In genomic region chr3:124760601-124761000, GRCh38 we compare ENCODE assay signal across 9 cellular contexts. TPM values are rescaled to one million over a fixed set of nuclear protein-coding genes. Genes with fewer than 3 reads are reported as not detected.
A peak's percentile ranks its signal among the peaks of the same experiment; 100 is the strongest.
DNase-seq lines count a peak whose midpoint lies in the region; ATAC-seq, FAIRE-seq and TF ChIP-seq lines count a peak whose summit lies in the region.
"Had no signal": no experiment of that assay in that cellular context is flagged by ENCODE, and none has a peak within 500 bp of the region (broad histone marks: within the 10 kb centered on the region; RNA-seq: fewer than 3 reads in every experiment).

No MANE protein-coding gene starts in this region.

- TF ChIP-seq CTCF in IMR-90 (conservative IDR thresholded peaks at IDR 0.05; ENCODE audit: low read depth, low read length) (no peak), bronchial epithelial cell (IDR thresholded peaks at IDR 0.05; ENCODE audit: insufficient read depth, low read length, severe bottlenecking) (no peak), left lung (IDR thresholded peaks at IDR 0.05) (no peak), progenitor cell of endocrine pancreas (IDR thresholded peaks at IDR 0.05; ENCODE audit: unreplicated experiment) (no peak)

- FAIRE-seq in bronchial epithelial cell (lab: Jason Lieb, UNC) = no peak

- no peak overlapping the region for H2BK15ac ChIP-seq in IMR-90 (ENCODE audit: low read depth, low read length)

- no CpG with 5 or more reads among the region's 2 CpGs for WGBS in IMR-90 (ENCODE audit: extremely low coverage in 2 of 2, insufficient read length in 1 of 2), 2 experiments

- no peak for TF ChIP-seq POLR2A in IMR-90 (IDR thresholded peaks at IDR 0.05; ENCODE audit: low read depth, low read length)

- H3K9me1 ChIP-seq in IMR-90 (ENCODE audit: insufficient read depth, low read length) = 0 out of 2 replicates have a peak, but pooled peaks cover 2% of the 10 kb centered on the region

- CTCF ChIA-PET in IMR-90 (lab: Yijun Ruan, JAX) = interaction anchor here (0.5 to 1.8 kb wide), 24 partner anchors 11 to 829 kb away, joined by 3 to 27 read pairs (median 4); no protein-coding TSS in a partner anchor

- no peak overlapping the region for H3K4me2 ChIP-seq in IMR-90 (ENCODE audit: low read depth, low read length)

- H3K9ac ChIP-seq in IMR-90 (ENCODE audit: low read depth, low read length) = no peak overlapping the region

- dilution Hi-C loops in IMR-90 (cut with HindIII; ENCODE audit: low sequenced_read_pairs, unreplicated experiment) = loop anchor here (25.0 kb wide), 1 partner anchor 127 kb away; the partner anchor contains the start of gene ITGB5

- in situ Hi-C loops in IMR-90 (cut with MboI; ENCODE audit: low sequenced_read_pairs) = loop anchor here (5.0 to 10.0 kb wide), 2 partner anchors 142 to 674 kb away; no protein-coding TSS in a partner anchor

- no peak overlapping the region for H3K18ac ChIP-seq in IMR-90 (ENCODE audit: low read depth, low read length)

- H2AK5ac ChIP-seq in IMR-90 (ENCODE audit: low read depth, low read length) = no peak overlapping the region

- peak overlapping the region; percentile 51 for H2AFZ ChIP-seq in IMR-90 (replicated peaks; ENCODE audit: low read length, poor library complexity)

- no TSS peak for BruUV-seq in IMR-90 (replicated peaks; lab: Mats Ljungman, UMichigan)

- peaks cover 36% of the 10 kb centered on the region for H3K27me3 Mint-ChIP-seq in progenitor cell of endocrine pancreas

- H3K4me3 Mint-ChIP-seq in progenitor cell of endocrine pancreas (ENCODE audit: low read depth) = no peak overlapping the region

- H4K5ac ChIP-seq in IMR-90 (ENCODE audit: low read depth, low read length) = no peak overlapping the region

- H3K9me3 Mint-ChIP-seq in progenitor cell of endocrine pancreas (ENCODE audit: low read depth) = no peaks in the 10 kb centered on the region

- H3K36me3 ChIP-seq in IMR-90 (ENCODE audit: control insufficient read depth, insufficient read depth, low read length) = peaks cover 27% of the 10 kb centered on the region
- H3K36me3 ChIP-seq in bronchial epithelial cell (ENCODE audit: control insufficient read depth, insufficient read depth, low read length) = no peaks in the 10 kb centered on the region
- H3K36me3 ChIP-seq in left lung = peaks cover 0 to 25% of the 10 kb centered on the region in 2 donors

- 0 out of 2 replicates have a peak, but pooled peaks cover 4% of the 10 kb centered on the region for H4K20me1 ChIP-seq in IMR-90 (ENCODE audit: insufficient read depth, low read length)

- H3K4me1 Mint-ChIP-seq in progenitor cell of endocrine pancreas (ENCODE audit: low read depth) = peaks cover 10% of the 10 kb centered on the region

- H3K9me3 ChIP-seq in IMR-90 (ENCODE audit: control insufficient read depth, insufficient read depth, low read length) (no peaks in the 10 kb centered on the region), left lung (no peaks in the 10 kb centered on the region)

- no peak overlapping the region for H3K14ac ChIP-seq in IMR-90 (replicated peaks; ENCODE audit: low read depth, low read length)

- ATAC-seq in IMR-90 (ENCODE audit: low read depth) (peak; percentile 82), left lung (peak; percentile 73), GM21528 (IDR thresholded peaks at IDR 0.05; ENCODE audit: low FRiP score, unreplicated experiment) (no peak), HG03378 (IDR thresholded peaks at IDR 0.05; ENCODE audit: unreplicated experiment) (no peak)

- no peak overlapping the region for H4K8ac ChIP-seq in IMR-90 (ENCODE audit: low read depth in 2 of 2, low read length in 2 of 2)

- H4K91ac ChIP-seq in IMR-90 (ENCODE audit: insufficient read depth, low read depth, low read length) = no peak overlapping the region

- no peak overlapping the region for H3K27ac Mint-ChIP-seq in progenitor cell of endocrine pancreas

- DNase-seq in COLO829 (ENCODE audit: low spot score) (peak; percentile 42), IMR-90 (peak; percentile 75), bronchial epithelial cell (ENCODE audit: low read depth) (peak; percentile 30), left lung (no peak), progenitor cell of endocrine pancreas (ENCODE audit: low spot score, unreplicated experiment) (no peak)
- DNase-seq in NK-92 treated with Interleukin-12 subunit alpha and Interleukin-12 subunit beta, amount 100 ng/mL, for 24 hours (lab: John Stamatoyannopoulos, UW) = no peak

- H3K23ac ChIP-seq in IMR-90 (ENCODE audit: low read depth, low read length) = no peak overlapping the region

- peak overlapping the region; percentile 62; the same call in 1 of the 2 replicates for H2BK20ac ChIP-seq in IMR-90 (ENCODE audit: low read depth, low read length)

- no peak overlapping the region for H3K4me3 ChIP-seq in IMR-90 (ENCODE audit: insufficient read depth, low read depth, low read length)
- H3K4me3 ChIP-seq in bronchial epithelial cell (ENCODE audit: low read depth, low read length) = no peak overlapping the region
- H3K4me3 ChIP-seq in left lung = no peak overlapping the region

- intact Hi-C loops in IMR-90 (cut with micrococcal nuclease) (loop anchor here (2.0 to 5.0 kb wide), 5 partner anchors 127 to 827 kb away; partner anchors contain the start of gene ITGB5), left lung (cut with DNase I) (loop anchor here (5.0 to 10.0 kb wide), 2 partner anchors 142 to 144 kb away; no protein-coding TSS in a partner anchor)

- H2BK5ac ChIP-seq in IMR-90 (ENCODE audit: low read depth, low read length, poor library complexity, severe bottlenecking) = no peak overlapping the region

- H3K56ac ChIP-seq in IMR-90 (ENCODE audit: extremely low read depth, insufficient read depth, low read length) = no peak overlapping the region

- H3K4me1 ChIP-seq in IMR-90 (ENCODE audit: control insufficient read depth, insufficient read depth, low read length) = peaks cover 7% of the 10 kb centered on the region
- H3K4me1 ChIP-seq in left lung = peaks cover 0 to 14% of the 10 kb centered on the region in 2 donors

- H3K36me3 Mint-ChIP-seq in progenitor cell of endocrine pancreas (ENCODE audit: insufficient read depth) = peaks cover 3% of the 10 kb centered on the region

- peak overlapping the region; percentile 60; the same call in 1 of the 2 replicates for H3K4ac ChIP-seq in IMR-90 (ENCODE audit: low read depth, low read length)

- H3K27me3 ChIP-seq in IMR-90 (ENCODE audit: control insufficient read depth, insufficient read depth, low read length) (no peaks in the 10 kb centered on the region), bronchial epithelial cell (ENCODE audit: control insufficient read depth, insufficient read depth, low read length) (no peaks in the 10 kb centered on the region), left lung (no peaks in the 10 kb centered on the region)
- H3K27me3 ChIP-seq: dorsolateral prefrontal cortex had no signal

- POLR2A ChIA-PET in IMR-90 (lab: Charles Lee; ENCODE audit: unreplicated experiment) = no interaction called here

- H2BK120ac ChIP-seq in IMR-90 (ENCODE audit: low read depth, low read length) = no peak overlapping the region

- H3K79me1 ChIP-seq in IMR-90 (ENCODE audit: low read depth in 1 of 2, low read length in 2 of 2) = no peaks in the 10 kb centered on the region; a peak in 1 of 4 replicates

- H3K27ac ChIP-seq in IMR-90 (ENCODE audit: insufficient read depth, low read length) (no peak overlapping the region), left lung (no peak overlapping the region)

- no peak for TF ChIP-seq RAD21 in IMR-90 (IDR thresholded peaks at IDR 0.05; ENCODE audit: low read length)

- no peak overlapping the region for H2AK9ac ChIP-seq in IMR-90 (replicated peaks; ENCODE audit: low read depth, low read length, poor library complexity)

TF ChIP-seq in IMR-90, 13 proteins besides CTCF, POLR2A, EP300 and RAD21:
- no peak for TF ChIP-seq CEBPB (IDR thresholded peaks at IDR 0.05; ENCODE audit: low read depth, low read length)
- TF ChIP-seq USF2 (IDR thresholded peaks at IDR 0.05; ENCODE audit: low read depth, low read length) = no peak
- no peak for TF ChIP-seq ELK1 (IDR thresholded peaks at IDR 0.05; ENCODE audit: borderline replicate concordance, low read depth, low read length)
- TF ChIP-seq BHLHE40 (IDR thresholded peaks at IDR 0.05; ENCODE audit: low read depth, low read length) = no peak
- TF ChIP-seq MXI1 (IDR thresholded peaks at IDR 0.05; ENCODE audit: borderline replicate concordance, low read depth, low read length) = no peak
- TF ChIP-seq MAZ (IDR thresholded peaks at IDR 0.05; ENCODE audit: borderline replicate concordance, low read depth, low read length) = no peak
- no peak for TF ChIP-seq RFX5 (IDR thresholded peaks at IDR 0.05; ENCODE audit: low read depth, low read length)
- TF ChIP-seq SMC3 (IDR thresholded peaks at IDR 0.05; ENCODE audit: low read depth, low read length) = no peak
- no peak for TF ChIP-seq NFE2L2 (IDR thresholded peaks at IDR 0.05; ENCODE audit: low read depth, low read length)
- no peak for TF ChIP-seq CHD1 (IDR thresholded peaks at IDR 0.05; ENCODE audit: low read depth, low read length)
- no peak for TF ChIP-seq MAFK (IDR thresholded peaks at IDR 0.05; ENCODE audit: low read depth, low read length)
- no peak for TF ChIP-seq RCOR1 (IDR thresholded peaks at IDR 0.05; ENCODE audit: insufficient replicate concordance, low read length)
- no peak for TF ChIP-seq FOS (IDR thresholded peaks at IDR 0.05; ENCODE audit: low read depth, low read length)

RNA-seq across cellular contexts. Expression of gene UMPS, which starts 30.3 kb away (rescaled TPM):
- total RNA-seq in IMR-90 (2012; rRNA removed) (26.7 and 40.5 TPM in 2 replicates), bronchial epithelial cell (21.8 and 31.3 TPM in 2 replicates), left lung (10 to 100 TPM; 18.8 to 32.4 TPM), progenitor cell of endocrine pancreas (49.0 and 50.3 TPM in 2 replicates)
- polyA plus RNA-seq in IMR-90 (2012; rRNA removed) = 18.7 and 21.5 TPM in 2 replicates
- polyA plus RNA-seq in IMR-90 (2012; cell fraction: cytosol; rRNA removed) = 6.1 and 18.4 TPM in 2 replicates
- polyA plus RNA-seq in IMR-90 (2012; cell fraction: nucleus; rRNA removed; ENCODE audit: low replicate concordance) = 4.2 and 14.1 TPM in 2 replicates

Comparison
In these comparisons a context has a peak if more than half of its experiments do, and no peak if none do; other contexts are left out.
1. DNase-seq: peak in COLO829 (single experiment), IMR-90 (single experiment) and bronchial epithelial cell (single experiment); none in left lung (0 of 2), progenitor cell of endocrine pancreas (single experiment) and NK-92 treated with Interleukin-12 subunit alpha and Interleukin-12 subunit beta, amount 100 ng/mL, for 24 hours (single experiment).
2. ATAC-seq: peak in IMR-90 (single experiment) and left lung (single experiment); none in GM21528 (single experiment) and HG03378 (single experiment).